8 cellular contexts compared by ENCODE assay signal in genomic region chr5:150436141-150436680, GRCh38. TPM values are rescaled to one million over a fixed set of nuclear protein-coding genes. Genes with fewer than 3 reads are reported as not detected.
A peak's percentile ranks its signal among the peaks of the same experiment; 100 is the strongest.
DNase-seq lines count a peak whose midpoint lies in the region; ATAC-seq and TF ChIP-seq lines count a peak whose summit lies in the region.

No MANE protein-coding gene starts in this region.

- CTCF ChIA-PET in CD4-positive, alpha-beta T cell (lab: Charles Lee): interaction anchor here (0.6 to 2.5 kb wide), 14 partner anchors 10 to 218 kb away, joined by 3 to 28 read pairs (median 4); partner anchors contain the start of genes CD74 and RPS14

- H3K9me3 Mint-ChIP-seq in CD4-positive, alpha-beta T cell: no peaks in the 10 kb centered on the region
- no peaks in the 10 kb centered on the region for H3K9me3 Mint-ChIP-seq in activated CD4-positive, alpha-beta T cell treated with anti-CD3 and anti-CD28 coated beads, Interleukin-2, amount 10 ng/mL, durations not matched to agents 24 days and 14 days
- no peaks in the 10 kb centered on the region for H3K9me3 Mint-ChIP-seq in dendritic cell treated with granulocyte-macrophage colony-stimulating factor and Interleukin-4, amounts not matched to agents 40 ng/mL and 50 ng/mL, for 4 days

- peak overlapping the region; percentile 42 for H3K4me3 Mint-ChIP-seq in CD4-positive, alpha-beta T cell
- peak overlapping the region; percentile 56 for H3K4me3 Mint-ChIP-seq in activated CD4-positive, alpha-beta T cell treated with anti-CD3 and anti-CD28 coated beads, Interleukin-2, amount 10 ng/mL, durations not matched to agents 24 days and 14 days
- H3K4me3 Mint-ChIP-seq in dendritic cell treated with granulocyte-macrophage colony-stimulating factor and Interleukin-4, amounts not matched to agents 40 ng/mL and 50 ng/mL, for 4 days: no peak overlapping the region

- intact Hi-C loops in CD4-positive, alpha-beta T cell (cut with DNase I, micrococcal nuclease): loop anchor here (1.0 to 5.0 kb wide), 8 partner anchors 24 to 306 kb away; partner anchors contain the start of genes CD74 (in 2 of the 2) and TCOF1 (in 1 of the 2)
- intact Hi-C loops in activated CD4-positive, alpha-beta T cell treated with anti-CD3 and anti-CD28 coated beads, Interleukin-2, amount 10 ng/mL, durations not matched to agents 24 days and 14 days (cut with micrococcal nuclease): loop anchor here (1.0 to 5.0 kb wide), 5 partner anchors 24 to 306 kb away; partner anchors contain the start of genes CD74 and TCOF1
- intact Hi-C loops in dendritic cell treated with granulocyte-macrophage colony-stimulating factor and Interleukin-4, amounts not matched to agents 40 ng/mL and 50 ng/mL, for 4 days (cut with micrococcal nuclease): loop anchor here (5.0 kb wide), 1 partner anchor 39 kb away; no protein-coding TSS in a partner anchor

- peak; percentile 83 for TF ChIP-seq CTCF in CD4-positive, alpha-beta T cell (IDR thresholded peaks at IDR 0.05)

- H3K27me3 Mint-ChIP-seq in CD4-positive, alpha-beta T cell: no peaks in the 10 kb centered on the region
- no peaks in the 10 kb centered on the region for H3K27me3 Mint-ChIP-seq in activated CD4-positive, alpha-beta T cell treated with anti-CD3 and anti-CD28 coated beads, Interleukin-2, amount 10 ng/mL, durations not matched to agents 24 days and 14 days
- H3K27me3 Mint-ChIP-seq in dendritic cell treated with granulocyte-macrophage colony-stimulating factor and Interleukin-4, amounts not matched to agents 40 ng/mL and 50 ng/mL, for 4 days: peaks cover 4% of the 10 kb centered on the region

- no peak overlapping the region for H3K27ac ChIP-seq in CD4-positive, alpha-beta T cell (ENCODE audit: low read depth, low read length)

- peaks cover 4% of the 10 kb centered on the region for H3K36me3 Mint-ChIP-seq in CD4-positive, alpha-beta T cell (ENCODE audit: low read depth)
- H3K36me3 Mint-ChIP-seq in activated CD4-positive, alpha-beta T cell treated with anti-CD3 and anti-CD28 coated beads, Interleukin-2, amount 10 ng/mL, durations not matched to agents 24 days and 14 days (ENCODE audit: low read depth): peaks cover 3% of the 10 kb centered on the region
- H3K36me3 Mint-ChIP-seq in dendritic cell treated with granulocyte-macrophage colony-stimulating factor and Interleukin-4, amounts not matched to agents 40 ng/mL and 50 ng/mL, for 4 days (ENCODE audit: low read depth): peaks cover 10% of the 10 kb centered on the region

- DNase-seq in CD4-positive, alpha-beta T cell: peak; percentile 81 to 93 (median 88)
- DNase-seq in NCI-H69 (lab: John Stamatoyannopoulos, UW) (peak; percentile 89), lung microvascular endothelial cell (ENCODE audit: low read depth in 2 of 2) (peak; percentile 86 to 91)
- peak; percentile 97 for DNase-seq in activated CD4-positive, alpha-beta T cell treated with anti-CD3 and anti-CD28 coated beads, Interleukin-2, amount 10 ng/mL, durations not matched to agents 24 days and 14 days
- peak; percentile 79 for DNase-seq in stimulated activated CD8-positive, alpha-beta memory T cell treated with anti-CD3 and anti-CD28 coated beads, Interleukin-12 subunit alpha, Interleukin-12 subunit beta, amount 100 ng/mL, for 24 hours (ENCODE audit: extremely low read depth)

- H3K9me3 ChIP-seq in CD4-positive, alpha-beta T cell (ENCODE audit: control insufficient read depth, low read length): no peaks in the 10 kb centered on the region

- peak; percentile 99 for ATAC-seq in CD4-positive, alpha-beta T cell (ENCODE audit: poor library complexity)
- ATAC-seq in GM19438 (IDR thresholded peaks at IDR 0.05; ENCODE audit: low read depth, unreplicated experiment): peak; percentile 95
- ATAC-seq in HG03521 (IDR thresholded peaks at IDR 0.05; ENCODE audit: unreplicated experiment): peak; percentile 94

- POLR2A ChIA-PET in CD4-positive, alpha-beta T cell (lab: Charles Lee): interaction anchor here (0.7 to 2.1 kb wide), 4 partner anchors 13 to 468 kb away, joined by 4 to 8 read pairs (median 5); partner anchors contain the start of genes CD74 and ZNF300

- no peaks in the 10 kb centered on the region for H3K27me3 ChIP-seq in CD4-positive, alpha-beta T cell (ENCODE audit: control insufficient read depth, insufficient read depth, low read length)

- H3K27ac Mint-ChIP-seq in CD4-positive, alpha-beta T cell: peak overlapping the region; percentile 29
- H3K27ac Mint-ChIP-seq in activated CD4-positive, alpha-beta T cell treated with anti-CD3 and anti-CD28 coated beads, Interleukin-2, amount 10 ng/mL, durations not matched to agents 24 days and 14 days: peak overlapping the region; percentile 75
- peak overlapping the region; percentile 64 for H3K27ac Mint-ChIP-seq in dendritic cell treated with granulocyte-macrophage colony-stimulating factor and Interleukin-4, amounts not matched to agents 40 ng/mL and 50 ng/mL, for 4 days

- H3K4me1 Mint-ChIP-seq in CD4-positive, alpha-beta T cell (ENCODE audit: low read depth): peaks cover 7% of the 10 kb centered on the region
- H3K4me1 Mint-ChIP-seq in activated CD4-positive, alpha-beta T cell treated with anti-CD3 and anti-CD28 coated beads, Interleukin-2, amount 10 ng/mL, durations not matched to agents 24 days and 14 days: peaks cover 8% of the 10 kb centered on the region
- H3K4me1 Mint-ChIP-seq in dendritic cell treated with granulocyte-macrophage colony-stimulating factor and Interleukin-4, amounts not matched to agents 40 ng/mL and 50 ng/mL, for 4 days (ENCODE audit: low read depth): peaks cover 34% of the 10 kb centered on the region

RNA-seq across cellular contexts. Expression of gene RPS14, which starts 13.3 kb away (rescaled TPM):
- total RNA-seq in CD4-positive, alpha-beta T cell: 1,000 to 10,000 TPM; 5,224 to 5,317 TPM
- total RNA-seq in activated CD4-positive, alpha-beta T cell treated with anti-CD3 and anti-CD28 coated beads, Interleukin-2, amount 10 ng/mL, durations not matched to agents 24 days and 14 days: 2,567 and 2,587 TPM in 2 replicates
- 2,426 and 2,980 TPM in 2 replicates for total RNA-seq in lung microvascular endothelial cell

RNA-seq across cellular contexts. Expression of gene CD74, which starts 23.5 kb away (rescaled TPM):
- total RNA-seq in CD4-positive, alpha-beta T cell: 100 to 1,000 TPM; 299 to 303 TPM
- 322 and 325 TPM in 2 replicates for total RNA-seq in activated CD4-positive, alpha-beta T cell treated with anti-CD3 and anti-CD28 coated beads, Interleukin-2, amount 10 ng/mL, durations not matched to agents 24 days and 14 days
- total RNA-seq in lung microvascular endothelial cell: 2.0 and 5.8 TPM in 2 replicates

Comparison
In these comparisons a context has a peak if more than half of its experiments do, and no peak if none do; other contexts are left out.
1. RNA of gene CD74, which starts 23.5 kb away (total RNA-seq): 322 to 325 TPM in activated CD4-positive, alpha-beta T cell treated with anti-CD3 and anti-CD28 coated beads, Interleukin-2, amount 10 ng/mL, durations not matched to agents 24 days and 14 days and 299 to 303 TPM in CD4-positive, alpha-beta T cell; 2.0 to 5.8 TPM in lung microvascular endothelial cell; every median in the first group is over 10 times any median in the second.
2. Peak in every context shown above with its lines, with median percentiles within 50 percentile points of each other: ATAC-seq, DNase-seq and H3K27ac Mint-ChIP-seq.